ENCODE assay signal across 8 cellular contexts in genomic region chr14:74608959-74609611, GRCh38. TPM values are rescaled to one million over a fixed set of nuclear protein-coding genes. Genes with fewer than 3 reads are reported as not detected.
DNase-seq lines count a peak whose midpoint lies in the region; ATAC-seq and TF ChIP-seq lines count a peak whose summit lies in the region.

No MANE protein-coding gene starts in this region.

- dilution Hi-C loops in mammary epithelial cell (cut with HindIII; ENCODE audit: low sequenced_read_pairs), result no loop called here

- no peaks in the 10 kb centered on the region for H3K36me3 Mint-ChIP-seq in activated B cell treated with CpG ODN at 0.5 μM for 24 hours (ENCODE audit: low read depth)

- H3K27ac ChIP-seq in mammary epithelial cell (ENCODE audit: insufficient read depth, low read depth, low read length), result no peak overlapping the region

- ATAC-seq in activated B cell treated with CpG ODN at 0.5 μM for 24 hours (ENCODE audit: low read depth), result peak; percentile 57
- ATAC-seq in HG02973 (IDR thresholded peaks at IDR 0.05; ENCODE audit: unreplicated experiment), result no peak

- H3K27me3 ChIP-seq in H7 (ENCODE audit: control insufficient read depth, insufficient read depth, low read length) (peaks cover 34% of the 10 kb centered on the region), mammary epithelial cell (ENCODE audit: insufficient read depth, low read length) (no peaks in the 10 kb centered on the region)

- no peaks in the 10 kb centered on the region for H4K20me1 ChIP-seq in mammary epithelial cell (ENCODE audit: insufficient read depth, low read length)

- peaks cover 15% of the 10 kb centered on the region for H3K4me1 Mint-ChIP-seq in activated B cell treated with CpG ODN at 0.5 μM for 24 hours

- H3K9me3 Mint-ChIP-seq in activated B cell treated with CpG ODN at 0.5 μM for 24 hours, result no peaks in the 10 kb centered on the region

- H3K4me1 ChIP-seq in mammary epithelial cell (ENCODE audit: insufficient read depth, low read length), result peaks cover 42% of the 10 kb centered on the region

- H3K9me3 ChIP-seq in mammary epithelial cell (replicated peaks; ENCODE audit: insufficient read depth, low read length), result no peaks in the 10 kb centered on the region

- peaks cover 8% of the 10 kb centered on the region for H3K27me3 Mint-ChIP-seq in activated B cell treated with CpG ODN at 0.5 μM for 24 hours

- peak overlapping the region; percentile 89 for H3K4me2 ChIP-seq in mammary epithelial cell (ENCODE audit: insufficient read depth, low read depth, low read length)

- H3K27ac Mint-ChIP-seq in activated B cell treated with CpG ODN at 0.5 μM for 24 hours, result no peak overlapping the region

- H3K9ac ChIP-seq in mammary epithelial cell (ENCODE audit: insufficient read depth, low read length), result no peak overlapping the region

- no peak overlapping the region for H2AFZ ChIP-seq in mammary epithelial cell (ENCODE audit: low read depth, low read length)

- intact Hi-C loops in activated B cell treated with CpG ODN at 0.5 μM for 24 hours (cut with micrococcal nuclease), result loop anchor here (1.0 to 2.0 kb wide), 8 partner anchors 76 to 479 kb away; partner anchors contain the start of genes AREL1, FCF1, ISCA2 and NPC2
- intact Hi-C loops in mammary epithelial cell (cut with micrococcal nuclease), result loop anchor here (1.0 to 5.0 kb wide), 9 partner anchors 37 to 296 kb away; partner anchors contain the start of genes AREL1, FCF1 and YLPM1

- peak; percentile 99 for TF ChIP-seq CTCF in activated B cell treated with CpG ODN at 0.5 μM for 24 hours (IDR thresholded peaks at IDR 0.05)
- TF ChIP-seq CTCF in mammary epithelial cell (conservative IDR thresholded peaks at IDR 0.05 in 1 of 2, IDR thresholded peaks at IDR 0.05 in 1 of 2; ENCODE audit: extremely low read depth in 1 of 2, insufficient read depth in 1 of 2, low read depth in 1 of 2, low read length in 2 of 2), result peak; percentile 98 to 99

- H3K36me3 ChIP-seq in H7 (replicated peaks; ENCODE audit: control insufficient read depth, insufficient read depth, low read length) (no peaks in the 10 kb centered on the region), mammary epithelial cell (ENCODE audit: insufficient read depth, low read length) (no peaks in the 10 kb centered on the region)

- H3K4me3 ChIP-seq in H7 (ENCODE audit: insufficient read depth, low read depth, low read length), result no peak overlapping the region
- no peak overlapping the region for H3K4me3 ChIP-seq in mammary epithelial cell (replicated peaks in 1 of 3; ENCODE audit: insufficient read depth in 1 of 3, low read depth in 2 of 3, low read length in 3 of 3)

- H3K79me2 ChIP-seq in mammary epithelial cell (ENCODE audit: insufficient read depth, low read length), result peaks cover 80% of the 10 kb centered on the region

- CTCF ChIA-PET in activated B cell treated with CpG ODN at 0.5 μM for 24 hours (lab: Charles Lee), result interaction anchor here (0.6 to 2.9 kb wide), 24 partner anchors 9 to 479 kb away, joined by 3 to 31 read pairs (median 4); partner anchors contain the start of genes ISCA2, NPC2 and YLPM1
- CTCF ChIA-PET in mammary epithelial cell (lab: Charles Lee; ENCODE audit: low non-redundant PET), result interaction anchor here (0.5 to 1.9 kb wide), 12 partner anchors 18 to 298 kb away, joined by 3 to 17 read pairs (median 7); no protein-coding TSS in a partner anchor

- H3K4me3 Mint-ChIP-seq in activated B cell treated with CpG ODN at 0.5 μM for 24 hours, result no peak overlapping the region

- POLR2A ChIA-PET in activated B cell treated with CpG ODN at 0.5 μM for 24 hours (lab: Charles Lee), result interaction anchor here (0.6 to 1.0 kb wide), 3 partner anchors 9 to 1471 kb away, joined by 3 to 5 read pairs (median 4); partner anchors contain the start of gene YLPM1

- in situ Hi-C loops in mammary epithelial cell (cut with MboI; ENCODE audit: low sequenced_read_pairs in 2 of 2), result loop anchor here in 1 of 2 donors (25.0 kb wide), 1 partner anchor 178 kb away; no protein-coding TSS in a partner anchor

- 25% methylated on average over 1 of the region's 4 CpGs for WGBS in mammary epithelial cell (ENCODE audit: low coverage, missing lambda C conversion rate)

- DNase-seq in AML-193 (lab: John Stamatoyannopoulos, UW), result peak; percentile 70 to 80
- peak; percentile 86 for DNase-seq in H7
- DNase-seq in NCI-H2227 (lab: John Stamatoyannopoulos, UW; ENCODE audit: unreplicated experiment), result peak; percentile 83
- peak; percentile 68 for DNase-seq in activated B cell treated with CpG ODN at 0.5 μM for 24 hours
- peak; percentile 77 for DNase-seq in mammary epithelial cell
- DNase-seq in islet precursor cell, result peak; percentile 92
- peak; percentile 74 to 91 (median 78) for DNase-seq in stimulated activated CD4-positive, alpha-beta T cell treated with anti-CD3 and anti-CD28 coated beads, Interleukin-1b, Interleukin-23, amount 100 ng/mL, for 24 hours (ENCODE audit: low read depth in 4 of 4, low spot score in 1 of 4)

- BruUV-seq in mammary epithelial cell (replicated peaks; lab: Mats Ljungman, UMichigan), result no TSS peak

RNA-seq across cellular contexts. Expression of gene LTBP2, which starts 3.0 kb away (rescaled TPM):
- total RNA-seq in H7 (2014; rRNA removed; shearing (Covaris generic)), result 1.3 and 2.0 TPM in 2 replicates
- total RNA-seq in activated B cell treated with CpG ODN at 0.5 μM for 24 hours (0.07 and 0.11 TPM in 2 replicates), mammary epithelial cell (100 to 1,000 TPM; 104 to 322 TPM)
- polyA plus RNA-seq in mammary epithelial cell, result 56.3 TPM
- polyA minus RNA-seq in mammary epithelial cell, result 131 TPM

Comparison
In these comparisons a context has a peak if more than half of its experiments do, and no peak if none do; other contexts are left out.
1. RNA of gene LTBP2, which starts 3.0 kb away (total RNA-seq): 104 to 322 TPM in mammary epithelial cell; 1.3 to 2.0 TPM in H7 and 0.07 to 0.11 TPM in activated B cell treated with CpG ODN at 0.5 μM for 24 hours; every median in the first group is over 10 times any median in the second.
2. Peak in every context shown above with its lines, with median percentiles within 50 percentile points of each other: DNase-seq.